In genomic region chrX:150201391-150201790, GRCh38 we compare ENCODE assay signal across 13 cellular contexts.
"Had no signal": no experiment of that assay in that cellular context is flagged by ENCODE, and none has a peak within 500 bp of the region (broad histone marks: within the 10 kb centered on the region; RNA-seq: fewer than 3 reads in every experiment).

No MANE protein-coding gene starts in this region.

- H3K27ac Mint-ChIP-seq: activated naive CD8-positive, alpha-beta T cell treated with anti-CD3 and anti-CD28 coated beads for 36 hours; nephron; stimulated activated naive CD8-positive, alpha-beta T cell treated with anti-CD3 and anti-CD28 coated beads, Interleukin-15, Interleukin-2, amounts not matched to agents 100 ng/mL and 50 ng/mL, for 24 hours; T-helper 17 cell had no signal

- H3K9me3 ChIP-seq: ascending aorta, upper lobe of left lung had no signal

- H3K4me3 Mint-ChIP-seq: activated naive CD8-positive, alpha-beta T cell treated with anti-CD3 and anti-CD28 coated beads for 36 hours; activated T-cell treated with anti-CD3 and anti-CD28 coated beads, Interleukin-2, amount 50 U/mL, for 24 hours; nephron; stimulated activated naive CD8-positive, alpha-beta T cell treated with anti-CD3 and anti-CD28 coated beads, Interleukin-15, Interleukin-2, amounts not matched to agents 100 ng/mL and 50 ng/mL, for 24 hours; T-helper 17 cell had no signal

- H3K9me3 Mint-ChIP-seq: activated naive CD8-positive, alpha-beta T cell treated with anti-CD3 and anti-CD28 coated beads for 36 hours; activated T-cell treated with anti-CD3 and anti-CD28 coated beads, Interleukin-2, amount 50 U/mL, for 24 hours; stimulated activated naive CD8-positive, alpha-beta T cell treated with anti-CD3 and anti-CD28 coated beads, Interleukin-15, Interleukin-2, amounts not matched to agents 100 ng/mL and 50 ng/mL, for 24 hours had no signal

- H3K27me3 ChIP-seq: ascending aorta, upper lobe of left lung had no signal

- H3K36me3 ChIP-seq: ascending aorta, upper lobe of left lung had no signal

- H3K4me1 ChIP-seq: ascending aorta had no signal

- H3K4me1 Mint-ChIP-seq: T-helper 17 cell had no signal

- H3K36me3 Mint-ChIP-seq: activated naive CD8-positive, alpha-beta T cell treated with anti-CD3 and anti-CD28 coated beads for 36 hours had no signal

- H3K27ac ChIP-seq: ascending aorta had no signal

- H3K4me3 ChIP-seq: ascending aorta, lung, upper lobe of left lung had no signal

- DNase-seq: activated CD4-positive, CD25-positive, alpha-beta regulatory T cell; activated gamma-delta T cell treated with Interleukin-2 at 50 U/mL for 16 hours; cortex of kidney; effector memory CD4-positive, alpha-beta T cell; occipital lobe; T-helper 17 cell had no signal

- H3K27me3 Mint-ChIP-seq: stimulated activated naive CD8-positive, alpha-beta T cell treated with anti-CD3 and anti-CD28 coated beads, Interleukin-15, Interleukin-2, amounts not matched to agents 100 ng/mL and 50 ng/mL, for 24 hours; T-helper 17 cell had no signal
